ENCODE assay signal across 23 cellular contexts in genomic region chr1:108109295-108109973, GRCh38.
"Had no signal": no experiment of that assay in that cellular context is flagged by ENCODE, and none has a peak within 500 bp of the region (broad histone marks: within the 10 kb centered on the region; RNA-seq: fewer than 3 reads in every experiment).

No MANE protein-coding gene starts in this region.

- H3K4me1 ChIP-seq: colonic mucosa, esophagus squamous epithelium, gastrocnemius medialis had no signal

- H3K36me3 Mint-ChIP-seq: mesothelial cell of epicardium had no signal

- H3K4me1 Mint-ChIP-seq: endodermal cell, mesothelial cell of epicardium had no signal

- H3K4me3 Mint-ChIP-seq: dendritic cell treated with granulocyte-macrophage colony-stimulating factor and Interleukin-4, amounts not matched to agents 40 ng/mL and 50 ng/mL, for 4 days; effector memory CD8-positive, alpha-beta T cell; endodermal cell; mesothelial cell of epicardium had no signal

- H3K9me3 Mint-ChIP-seq: dendritic cell treated with granulocyte-macrophage colony-stimulating factor and Interleukin-4, amounts not matched to agents 40 ng/mL and 50 ng/mL, for 4 days; effector memory CD8-positive, alpha-beta T cell; endodermal cell; mesothelial cell of epicardium had no signal

- DNase-seq: colonic mucosa; cortex of kidney; effector CD8-positive, alpha-beta T cell; effector memory CD8-positive, alpha-beta T cell; endodermal cell; erythroblast; esophagus squamous epithelium; foreskin fibroblast; foreskin melanocyte; gastrocnemius medialis; glutamatergic neuron; head of caudate nucleus; heart right ventricle; hippocampal formation; left cardiac atrium; left lung; lower lobe of right lung; mesenchymal stem cell; mucosa of descending colon had no signal

- H3K9me3 ChIP-seq: colonic mucosa, esophagus squamous epithelium, gastrocnemius medialis, left lung had no signal

- H3K4me3 ChIP-seq: colonic mucosa, esophagus squamous epithelium, gastrocnemius medialis, heart right ventricle, left lung, lower lobe of right lung, mucosa of descending colon had no signal

- H3K27ac Mint-ChIP-seq: endodermal cell, mesothelial cell of epicardium had no signal

- H3K27me3 Mint-ChIP-seq: dendritic cell treated with granulocyte-macrophage colony-stimulating factor and Interleukin-4, amounts not matched to agents 40 ng/mL and 50 ng/mL, for 4 days; effector memory CD8-positive, alpha-beta T cell had no signal

- ATAC-seq: effector memory CD8-positive, alpha-beta T cell; esophagus mucosa; gastrocnemius medialis; left lung; lower lobe of right lung; mucosa of descending colon had no signal

- H3K36me3 ChIP-seq: colonic mucosa, esophagus squamous epithelium, gastrocnemius medialis, heart right ventricle, left lung, lower lobe of right lung had no signal

- H3K27ac ChIP-seq: colonic mucosa, epithelial cell of prostate, esophagus squamous epithelium, gastrocnemius medialis, heart right ventricle, left lung, lower lobe of right lung had no signal
